8 cellular contexts compared by ENCODE assay signal in genomic region chr14:102320033-102320660, GRCh38. TPM values are rescaled to one million over a fixed set of nuclear protein-coding genes. Genes with fewer than 3 reads are reported as not detected.
DNase-seq lines count a peak whose midpoint lies in the region; ATAC-seq and TF ChIP-seq lines count a peak whose summit lies in the region.

No MANE protein-coding gene starts in this region.

- H3K4me3 Mint-ChIP-seq in activated CD4-positive, alpha-beta memory T cell treated with anti-CD3 and anti-CD28 coated beads, Interleukin-2, amount 10 ng/mL, durations not matched to agents 7 days and 5 days: peak overlapping the region; percentile 89

- no peaks in the 10 kb centered on the region for H4K20me1 ChIP-seq in Loucy (ENCODE audit: insufficient read depth, low read length, poor library complexity, severe bottlenecking)

- no peaks in the 10 kb centered on the region for H3K9me2 ChIP-seq in Loucy (replicated peaks; ENCODE audit: low read depth, low read length)

- H3F3A ChIP-seq in Loucy (ENCODE audit: low read depth): no peaks in the 10 kb centered on the region

- H3K27me3 ChIP-seq in Loucy (ENCODE audit: insufficient read depth, low read length, poor library complexity, severe bottlenecking) (no peaks in the 10 kb centered on the region), stomach (no peaks in the 10 kb centered on the region)
- no peaks in the 10 kb centered on the region for H3K27me3 ChIP-seq in effector memory CD4-positive, alpha-beta T cell (replicated peaks; ENCODE audit: control insufficient read depth, insufficient read depth, low read length, poor library complexity, severe bottlenecking)

- peak overlapping the region; percentile 98 for H3K4me2 ChIP-seq in Loucy (ENCODE audit: low read depth, low read length, poor library complexity, severe bottlenecking)

- peaks cover 2% of the 10 kb centered on the region for H3K36me3 Mint-ChIP-seq in activated CD4-positive, alpha-beta memory T cell treated with anti-CD3 and anti-CD28 coated beads, Interleukin-2, amount 10 ng/mL, durations not matched to agents 7 days and 5 days (ENCODE audit: low read depth)

- H2AFZ ChIP-seq in Loucy (ENCODE audit: low read length): peak overlapping the region; percentile 86

- H3K36me3 ChIP-seq in Loucy (ENCODE audit: insufficient read depth, low read length): no peaks in the 10 kb centered on the region
- H3K36me3 ChIP-seq in effector memory CD4-positive, alpha-beta T cell (ENCODE audit: control insufficient read depth, insufficient read depth, low read length): no peaks in the 10 kb centered on the region
- H3K36me3 ChIP-seq in mesodermal cell (ENCODE audit: control insufficient read depth, insufficient read depth, low read length): peaks cover 8% of the 10 kb centered on the region
- no peaks in the 10 kb centered on the region for H3K36me3 ChIP-seq in stomach

- H3K9me3 Mint-ChIP-seq in activated CD4-positive, alpha-beta memory T cell treated with anti-CD3 and anti-CD28 coated beads, Interleukin-2, amount 10 ng/mL, durations not matched to agents 7 days and 5 days: no peaks in the 10 kb centered on the region

- TF ChIP-seq CTCF in Loucy (conservative IDR thresholded peaks at IDR 0.05; ENCODE audit: low read length) (no peak), stomach (IDR thresholded peaks at IDR 0.05) (no peak)

- CTCF ChIA-PET in activated CD4-positive, alpha-beta memory T cell treated with anti-CD3 and anti-CD28 coated beads, Interleukin-2, amount 10 ng/mL, durations not matched to agents 7 days and 5 days (lab: Charles Lee): interaction anchor here (0.6 to 1.8 kb wide), 6 partner anchors 16 to 356 kb away, joined by 3 to 7 read pairs (median 3); partner anchors contain the start of genes CINP, DYNC1H1, MOK and TECPR2

- POLR2A ChIA-PET in activated CD4-positive, alpha-beta memory T cell treated with anti-CD3 and anti-CD28 coated beads, Interleukin-2, amount 10 ng/mL, durations not matched to agents 7 days and 5 days (lab: Charles Lee): interaction anchor here (0.7 to 5.9 kb wide), 9 partner anchors 9 to 509 kb away, joined by 3 to 52 read pairs (median 4); partner anchors contain the start of genes CINP, MOK and TECPR2

- H3K4me1 Mint-ChIP-seq in activated CD4-positive, alpha-beta memory T cell treated with anti-CD3 and anti-CD28 coated beads, Interleukin-2, amount 10 ng/mL, durations not matched to agents 7 days and 5 days: peaks cover 56% of the 10 kb centered on the region

- 10 to 12% methylated on average over 24 to 28 of the region's 30 CpGs for WGBS in mesodermal cell (ENCODE audit: insufficient coverage in 2 of 2), 2 experiments
- 3 to 7% (median 4%) methylated on average over 17 to 30 of the region's 30 CpGs for WGBS in stomach, 5 donors

- peaks cover 17% of the 10 kb centered on the region for H3K79me2 ChIP-seq in Loucy (ENCODE audit: insufficient read depth, low read length)

- H3K4me3 ChIP-seq in Loucy (ENCODE audit: low read length, poor library complexity, severe bottlenecking) (peak overlapping the region; percentile 98), mesodermal cell (ENCODE audit: extremely low read depth, insufficient read depth, low read length, poor library complexity, severe bottlenecking) (peak overlapping the region; percentile 74), stomach (peak overlapping the region; percentile 72 to 83 (median 77))
- peak overlapping the region; percentile 56 for H3K4me3 ChIP-seq in effector memory CD4-positive, alpha-beta T cell (ENCODE audit: insufficient read depth, low read depth, low read length, poor library complexity, severe bottlenecking)

- TF ChIP-seq EP300 in stomach (IDR thresholded peaks at IDR 0.05): no peak

- H3K9me3 ChIP-seq in Loucy (ENCODE audit: insufficient read depth, low read depth, low read length) (no peaks in the 10 kb centered on the region), mesodermal cell (ENCODE audit: control insufficient read depth, low read length) (no peaks in the 10 kb centered on the region), stomach (no peaks in the 10 kb centered on the region)
- no peaks in the 10 kb centered on the region for H3K9me3 ChIP-seq in effector memory CD4-positive, alpha-beta T cell (ENCODE audit: control insufficient read depth, low read length)

- ATAC-seq in GM21723 (IDR thresholded peaks at IDR 0.05; ENCODE audit: unreplicated experiment) (peak; percentile 19), GM18870 (IDR thresholded peaks at IDR 0.05; ENCODE audit: unreplicated experiment) (no peak)

- H3K27me3 Mint-ChIP-seq in activated CD4-positive, alpha-beta memory T cell treated with anti-CD3 and anti-CD28 coated beads, Interleukin-2, amount 10 ng/mL, durations not matched to agents 7 days and 5 days: no peaks in the 10 kb centered on the region

- peak overlapping the region; percentile 90 for H3K27ac ChIP-seq in effector memory CD4-positive, alpha-beta T cell (ENCODE audit: insufficient read depth, low read length, poor library complexity, severe bottlenecking)
- H3K27ac ChIP-seq in mesodermal cell (ENCODE audit: low read depth, low read length, severe bottlenecking) (peak overlapping the region; percentile 69), stomach (peak overlapping the region; percentile 92 to 98 (median 94))

- TF ChIP-seq POLR2A in stomach (IDR thresholded peaks at IDR 0.05): no peak

- peak overlapping the region; percentile 88 for H3K27ac Mint-ChIP-seq in activated CD4-positive, alpha-beta memory T cell treated with anti-CD3 and anti-CD28 coated beads, Interleukin-2, amount 10 ng/mL, durations not matched to agents 7 days and 5 days

- intact Hi-C loops in stomach (cut with DNase I; ENCODE audit: low total_unique reads): no loop called here

- DNase-seq in DMS114 treated with DMSO at 0.1 percent for 48 hours (lab: John Stamatoyannopoulos, UW; ENCODE audit: unreplicated experiment) (peak; percentile 18), stomach (peak; percentile 49)
- DNase-seq in activated CD4-positive, alpha-beta memory T cell treated with anti-CD3 and anti-CD28 coated beads, Interleukin-2, amount 10 ng/mL, durations not matched to agents 7 days and 5 days: peak; percentile 44
- DNase-seq in effector memory CD4-positive, alpha-beta T cell: peak in 1 of 3 donors; percentile 27

- H3K9ac ChIP-seq in Loucy (ENCODE audit: low read depth, low read length, poor library complexity, severe bottlenecking): peak overlapping the region; percentile 90

- H3K4me1 ChIP-seq in Loucy (ENCODE audit: insufficient read depth, low read length, poor library complexity, severe bottlenecking) (peaks cover 26% of the 10 kb centered on the region), mesodermal cell (ENCODE audit: control insufficient read depth, insufficient read depth, low read length, poor library complexity, severe bottlenecking) (peaks cover 13% of the 10 kb centered on the region), stomach (peaks cover 21 to 59% (median 48%) of the 10 kb centered on the region in 4 donors)
- H3K4me1 ChIP-seq in effector memory CD4-positive, alpha-beta T cell (ENCODE audit: control insufficient read depth, insufficient read depth, low read length, poor library complexity, severe bottlenecking): peaks cover 35% of the 10 kb centered on the region

RNA-seq across cellular contexts. Expression of gene ZNF839, which starts 0.6 kb away (rescaled TPM):
- total RNA-seq in activated CD4-positive, alpha-beta memory T cell treated with anti-CD3 and anti-CD28 coated beads, Interleukin-2, amount 10 ng/mL, durations not matched to agents 7 days and 5 days: 10 to 100 TPM; 15.1 to 15.3 TPM
- polyA plus RNA-seq in mesodermal cell (2013, experiment 1 of 2): 10.9 TPM
- polyA plus RNA-seq in mesodermal cell (2013, experiment 2 of 2): 8.5 TPM
- 100 to 1,000 TPM in 1 of 5 donors, 10 to 100 TPM in 3, 1 to 10 TPM in 1; 8.8 to 116 (median 15.8) TPM for total RNA-seq in stomach
- polyA plus RNA-seq in stomach: 10 to 100 TPM in 1 of 3 donors, 1 to 10 TPM in 2; 5.5 to 10.2 (median 5.9) TPM

RNA-seq across cellular contexts. Expression of gene MOK, which starts 15.2 kb away (rescaled TPM):
- 1 to 10 TPM in 1 of 2 experiments, under 1 TPM in 1; 0.88 to 1.4 TPM for total RNA-seq in activated CD4-positive, alpha-beta memory T cell treated with anti-CD3 and anti-CD28 coated beads, Interleukin-2, amount 10 ng/mL, durations not matched to agents 7 days and 5 days
- 6.1 TPM for polyA plus RNA-seq in mesodermal cell (2013, experiment 1 of 2)
- polyA plus RNA-seq in mesodermal cell (2013, experiment 2 of 2): 4.9 TPM
- total RNA-seq in stomach: 10 to 100 TPM; 10.7 to 46.9 (median 19.3) TPM
- polyA plus RNA-seq in stomach: 10 to 100 TPM in 1 of 3 donors, 1 to 10 TPM in 2; 4.2 to 13.2 (median 9.8) TPM

RNA-seq across cellular contexts. Expression of gene CINP, which starts 42.5 kb away (rescaled TPM):
- 10 to 100 TPM; 27.3 to 29.8 TPM for total RNA-seq in activated CD4-positive, alpha-beta memory T cell treated with anti-CD3 and anti-CD28 coated beads, Interleukin-2, amount 10 ng/mL, durations not matched to agents 7 days and 5 days
- 32.5 TPM for polyA plus RNA-seq in mesodermal cell (2013, experiment 1 of 2)
- polyA plus RNA-seq in mesodermal cell (2013, experiment 2 of 2): 32.1 TPM
- 10 to 100 TPM in 3 of 5 donors, 1 to 10 TPM in 1, under 1 TPM in 1; 0.29 to 56.2 (median 13.8) TPM for total RNA-seq in stomach
- polyA plus RNA-seq in stomach: 10 to 100 TPM; 38.7 to 65.5 (median 44.0) TPM

RNA-seq across cellular contexts. Expression of gene TECPR2, which starts 42.6 kb away (rescaled TPM):
- total RNA-seq in activated CD4-positive, alpha-beta memory T cell treated with anti-CD3 and anti-CD28 coated beads, Interleukin-2, amount 10 ng/mL, durations not matched to agents 7 days and 5 days: 10 to 100 TPM; 12.3 to 12.5 TPM
- polyA plus RNA-seq in mesodermal cell (2013, experiment 1 of 2): 15.5 TPM
- 9.5 TPM for polyA plus RNA-seq in mesodermal cell (2013, experiment 2 of 2)
- 100 to 1,000 TPM in 1 of 5 donors, 10 to 100 TPM in 3, 1 to 10 TPM in 1; 9.8 to 110 (median 21.1) TPM for total RNA-seq in stomach
- 1 to 10 TPM; 2.6 to 5.9 (median 4.7) TPM for polyA plus RNA-seq in stomach

Comparison
In these comparisons a context has a peak if more than half of its experiments do, and no peak if none do; other contexts are left out.
1. RNA of gene MOK, which starts 15.2 kb away (total RNA-seq): 10.7 to 46.9 TPM in stomach; 0.88 to 1.4 TPM in activated CD4-positive, alpha-beta memory T cell treated with anti-CD3 and anti-CD28 coated beads, Interleukin-2, amount 10 ng/mL, durations not matched to agents 7 days and 5 days; every median in the first group is over 4 times any median in the second.
2. Peak in every context shown above with its lines, with median percentiles within 50 percentile points of each other: H3K4me3 ChIP-seq and H3K27ac ChIP-seq.